19 cellular contexts compared by ENCODE assay signal in genomic region chr6:41531016-41531415, GRCh38. TPM values are rescaled to one million over a fixed set of nuclear protein-coding genes. Genes with fewer than 3 reads are reported as not detected.
DNase-seq lines count a peak whose midpoint lies in the region; ATAC-seq and TF ChIP-seq lines count a peak whose summit lies in the region.
"Had no signal": no experiment of that assay in that cellular context is flagged by ENCODE, and none has a peak within 500 bp of the region (broad histone marks: within the 10 kb centered on the region; RNA-seq: fewer than 3 reads in every experiment).

No MANE protein-coding gene starts in this region.

- no peaks in the 10 kb centered on the region for H3K27me3 Mint-ChIP-seq in activated T-cell treated with anti-CD3 and anti-CD28 coated beads, Interleukin-2, amount 50 U/mL, for 4 hours (ENCODE audit: low read depth)
- H3K27me3 Mint-ChIP-seq in IgD-negative memory B cell, result no peaks in the 10 kb centered on the region
- H3K27me3 Mint-ChIP-seq in activated naive CD8-positive, alpha-beta T cell, result peaks cover 12% of the 10 kb centered on the region

- H3K4me3 Mint-ChIP-seq in activated T-cell treated with anti-CD3 and anti-CD28 coated beads, Interleukin-2, amount 50 U/mL, for 4 hours, result peak overlapping the region; percentile 81
- H3K4me3 Mint-ChIP-seq in IgD-negative memory B cell, result peak overlapping the region in 1 of 4 donors; percentile 68
- no peak overlapping the region for H3K4me3 Mint-ChIP-seq in activated naive CD8-positive, alpha-beta T cell
- peak overlapping the region; percentile 74 for H3K4me3 Mint-ChIP-seq in stimulated activated effector memory CD8-positive, alpha-beta T cell treated with anti-CD3 and anti-CD28 coated beads, Interleukin-12 subunit alpha, Interleukin-12 subunit beta, amount 100 ng/mL, for 72 hours
- H3K4me3 Mint-ChIP-seq: dendritic cell treated with granulocyte-macrophage colony-stimulating factor and Interleukin-4, amounts not matched to agents 40 ng/mL and 50 ng/mL, for 4 days; neural progenitor cell had no signal

- H3K36me3 Mint-ChIP-seq in activated T-cell treated with anti-CD3 and anti-CD28 coated beads, Interleukin-2, amount 50 U/mL, for 4 hours (ENCODE audit: insufficient read depth), result no peaks in the 10 kb centered on the region
- H3K36me3 Mint-ChIP-seq in IgD-negative memory B cell, result no peaks in the 10 kb centered on the region
- H3K36me3 Mint-ChIP-seq in activated naive CD8-positive, alpha-beta T cell, result no peaks in the 10 kb centered on the region
- peaks cover 11% of the 10 kb centered on the region for H3K36me3 Mint-ChIP-seq in stimulated activated effector memory CD8-positive, alpha-beta T cell treated with anti-CD3 and anti-CD28 coated beads, Interleukin-12 subunit alpha, Interleukin-12 subunit beta, amount 100 ng/mL, for 72 hours
- H3K36me3 Mint-ChIP-seq: neural progenitor cell had no signal

- H3K27ac Mint-ChIP-seq in IgD-negative memory B cell, result peak overlapping the region in 2 of 3 donors; percentile 21 to 41
- peak overlapping the region; percentile 98 for H3K27ac Mint-ChIP-seq in activated naive CD8-positive, alpha-beta T cell
- H3K27ac Mint-ChIP-seq in stimulated activated effector memory CD8-positive, alpha-beta T cell treated with anti-CD3 and anti-CD28 coated beads, Interleukin-12 subunit alpha, Interleukin-12 subunit beta, amount 100 ng/mL, for 72 hours, result peak overlapping the region; percentile 95
- H3K27ac Mint-ChIP-seq: dendritic cell treated with granulocyte-macrophage colony-stimulating factor and Interleukin-4, amounts not matched to agents 40 ng/mL and 50 ng/mL, for 4 days had no signal

- H3K4me1 Mint-ChIP-seq in activated T-cell treated with anti-CD3 and anti-CD28 coated beads, Interleukin-2, amount 50 U/mL, for 4 hours (ENCODE audit: low read depth), result peaks cover 35% of the 10 kb centered on the region
- peaks cover 19 to 28% (median 25%) of the 10 kb centered on the region in 3 donors for H3K4me1 Mint-ChIP-seq in IgD-negative memory B cell
- H3K4me1 Mint-ChIP-seq in activated naive CD8-positive, alpha-beta T cell (ENCODE audit: low read depth), result peaks cover 28% of the 10 kb centered on the region
- H3K4me1 Mint-ChIP-seq in stimulated activated effector memory CD8-positive, alpha-beta T cell treated with anti-CD3 and anti-CD28 coated beads, Interleukin-12 subunit alpha, Interleukin-12 subunit beta, amount 100 ng/mL, for 72 hours, result peaks cover 50% of the 10 kb centered on the region

- no peak for DNase-seq in activated T-cell treated with anti-CD3 and anti-CD28 coated beads, Interleukin-2, amount 50 U/mL, for 4 hours
- no peak for DNase-seq in activated T-cell treated with anti-CD3 and anti-CD28 coated beads, Interleukin-2, amount 50 U/mL, for 48 hours
- no peak for DNase-seq in stimulated activated effector memory CD8-positive, alpha-beta T cell treated with anti-CD3 and anti-CD28 coated beads, Interleukin-12 subunit alpha, Interleukin-12 subunit beta, amount 100 ng/mL, for 72 hours (ENCODE audit: low spot score in 2 of 2)
- no peak for DNase-seq in NCI-H2081 (lab: John Stamatoyannopoulos, UW)
- no peak for DNase-seq in Kasumi-1 (lab: John Stamatoyannopoulos, UW)
- DNase-seq: ACHN, adrenal gland, COR-L47, foreskin fibroblast, H7, mesendoderm, NCI-H1048, Right ventricle myocardium superior, transverse colon had no signal

- no peak for ATAC-seq in activated T-cell treated with anti-CD3 and anti-CD28 coated beads, Interleukin-2, amount 50 U/mL, for 4 hours
- ATAC-seq in stimulated activated effector memory CD8-positive, alpha-beta T cell treated with anti-CD3 and anti-CD28 coated beads, Interleukin-12 subunit alpha, Interleukin-12 subunit beta, amount 100 ng/mL, for 72 hours, result no peak
- ATAC-seq in SK-N-SH treated with all-trans-retinoic acid at 6 μM for 48 hours, result no peak

- H3K9me3 Mint-ChIP-seq in activated T-cell treated with anti-CD3 and anti-CD28 coated beads, Interleukin-2, amount 50 U/mL, for 4 hours, result no peaks in the 10 kb centered on the region
- no peaks in the 10 kb centered on the region for H3K9me3 Mint-ChIP-seq in IgD-negative memory B cell
- no peaks in the 10 kb centered on the region for H3K9me3 Mint-ChIP-seq in activated naive CD8-positive, alpha-beta T cell (ENCODE audit: low read depth)
- no peaks in the 10 kb centered on the region for H3K9me3 Mint-ChIP-seq in stimulated activated effector memory CD8-positive, alpha-beta T cell treated with anti-CD3 and anti-CD28 coated beads, Interleukin-12 subunit alpha, Interleukin-12 subunit beta, amount 100 ng/mL, for 72 hours
- H3K9me3 Mint-ChIP-seq: dendritic cell treated with granulocyte-macrophage colony-stimulating factor and Interleukin-4, amounts not matched to agents 40 ng/mL and 50 ng/mL, for 4 days; neural progenitor cell had no signal

TF ChIP-seq in SK-N-SH treated with all-trans-retinoic acid at 6 μM for 48 hours, 23 proteins besides CTCF, POLR2A, EP300 and RAD21:
- TF ChIP-seq ZFP30 (CRISPR knock-in tag; IDR thresholded peaks at IDR 0.05) (no peak), CSRNP3 (CRISPR knock-in tag; IDR thresholded peaks at IDR 0.05) (no peak), RARB (CRISPR knock-in tag; IDR thresholded peaks at IDR 0.05) (no peak), ZFP3 (CRISPR knock-in tag; IDR thresholded peaks at IDR 0.05) (no peak), SNAI2 (CRISPR knock-in tag; IDR thresholded peaks at IDR 0.05) (no peak), OSR1 (CRISPR knock-in tag; IDR thresholded peaks at IDR 0.05) (no peak), ISL1 (CRISPR knock-in tag; IDR thresholded peaks at IDR 0.05) (no peak), ESRRG (CRISPR knock-in tag; IDR thresholded peaks at IDR 0.05) (no peak), GLIS3 (CRISPR knock-in tag; IDR thresholded peaks at IDR 0.05) (no peak), PATZ1 (CRISPR knock-in tag; IDR thresholded peaks at IDR 0.05; ENCODE audit: borderline replicate concordance) (no peak)

RNA-seq across cellular contexts. Expression of gene FOXP4, which starts 15.2 kb away (rescaled TPM):
- total RNA-seq in activated T-cell treated with anti-CD3 and anti-CD28 coated beads, Interleukin-2, amount 50 U/mL, for 4 hours, result 10 to 100 TPM; 23.0 to 38.6 (median 28.2) TPM
- 2.6 TPM for polyA plus RNA-seq in IgD-negative memory B cell

Comparison
In these comparisons a context has a peak if more than half of its experiments do, and no peak if none do; other contexts are left out.
1. H3K27ac Mint-ChIP-seq: peak in every context shown above with its lines; median percentile 98 in activated naive CD8-positive, alpha-beta T cell; 95 in stimulated activated effector memory CD8-positive, alpha-beta T cell treated with anti-CD3 and anti-CD28 coated beads, Interleukin-12 subunit alpha, Interleukin-12 subunit beta, amount 100 ng/mL, for 72 hours; 31 in IgD-negative memory B cell.